ENCODE assay signal across 2 cellular contexts in genomic region chr12:86296396-86296795, GRCh38. TPM values are rescaled to one million over a fixed set of nuclear protein-coding genes. Genes with fewer than 3 reads are reported as not detected.
"Had no signal": no experiment of that assay in that cellular context is flagged by ENCODE, and none has a peak within 500 bp of the region (broad histone marks: within the 10 kb centered on the region; RNA-seq: fewer than 3 reads in every experiment).

No MANE protein-coding gene starts in this region.

RNA-seq across cellular contexts. Expression of gene MGAT4C, which starts 40.2 kb away (rescaled TPM):
- total RNA-seq: GM23248, HFFc6 had no signal
- polyA plus RNA-seq: GM23248 had no signal
